16 cellular contexts compared by ENCODE assay signal in genomic region chr1:116984406-116985160, GRCh38.
"Had no signal": no experiment of that assay in that cellular context is flagged by ENCODE, and none has a peak within 500 bp of the region (broad histone marks: within the 10 kb centered on the region; RNA-seq: fewer than 3 reads in every experiment).

No MANE protein-coding gene starts in this region.

- H3K4me3 ChIP-seq: ovary, skin epidermis, tibial nerve had no signal

- H3K36me3 Mint-ChIP-seq: immature natural killer cell, T-cell had no signal

- H3K36me3 ChIP-seq: ovary, tibial nerve had no signal

- H3K27ac Mint-ChIP-seq: activated CD8-positive, alpha-beta T cell treated with anti-CD3 and anti-CD28 coated beads, Interleukin-2, amount 10 ng/mL, durations not matched to agents 7 days and 5 days; activated T-helper 1 cell treated with anti-CD3 and anti-CD28 coated beads, Interleukin-12 subunit alpha, Interleukin-12 subunit beta, Interleukin-2, Interleukin-4 antibody, amounts not matched to agents 30 ng/mL and 10 ng/mL and 1 ng/mL, durations not matched to agents 14 hours and 24 hours and 36 hours; endodermal cell; immature natural killer cell had no signal

- H3K9me3 Mint-ChIP-seq: stimulated activated naive CD8-positive, alpha-beta T cell treated with anti-CD3 and anti-CD28 coated beads, Interleukin-15, amount 100 ng/mL, for 72 hours; T-cell had no signal

- H3K27me3 ChIP-seq: ovary, tibial nerve had no signal

- H3K27me3 Mint-ChIP-seq: stimulated activated naive CD8-positive, alpha-beta T cell treated with anti-CD3 and anti-CD28 coated beads, Interleukin-15, amount 100 ng/mL, for 72 hours; T-cell had no signal

- H3K27ac ChIP-seq: ovary, tibial nerve, WERI-Rb-1 had no signal

- ATAC-seq: activated CD8-positive, alpha-beta T cell treated with anti-CD3 and anti-CD28 coated beads, Interleukin-2, amount 10 ng/mL, durations not matched to agents 7 days and 5 days; stimulated activated naive CD8-positive, alpha-beta T cell treated with anti-CD3 and anti-CD28 coated beads, Interleukin-15, amount 100 ng/mL, for 72 hours; T-cell had no signal

- H3K4me3 Mint-ChIP-seq: activated CD8-positive, alpha-beta T cell treated with anti-CD3 and anti-CD28 coated beads, Interleukin-2, amount 10 ng/mL, durations not matched to agents 7 days and 5 days; activated T-helper 1 cell treated with anti-CD3 and anti-CD28 coated beads, Interleukin-12 subunit alpha, Interleukin-12 subunit beta, Interleukin-2, Interleukin-4 antibody, amounts not matched to agents 30 ng/mL and 10 ng/mL and 1 ng/mL, durations not matched to agents 14 hours and 24 hours and 36 hours; endodermal cell; immature natural killer cell; stimulated activated naive CD8-positive, alpha-beta T cell treated with anti-CD3 and anti-CD28 coated beads, Interleukin-15, amount 100 ng/mL, for 72 hours had no signal

- DNase-seq: activated CD4-positive, alpha-beta T cell treated with anti-CD3 and anti-CD28 coated beads for 4 hours; activated CD8-positive, alpha-beta T cell treated with anti-CD3 and anti-CD28 coated beads, Interleukin-2, amount 10 ng/mL, durations not matched to agents 7 days and 5 days; activated naive CD4-positive, alpha-beta T cell treated with Interleukin-2 at 50 U/mL for 16 hours; dermis blood vessel endothelial cell; endodermal cell; erythroblast; immature natural killer cell; mammary epithelial cell; ovary; stimulated activated CD4-positive, alpha-beta T cell treated with anti-CD3 and anti-CD28 coated beads, Interleukin-4, amount 100 ng/mL, for 4 hours; stimulated activated naive CD8-positive, alpha-beta T cell treated with anti-CD3 and anti-CD28 coated beads, Interleukin-15, amount 100 ng/mL, for 72 hours; T-cell; WERI-Rb-1 had no signal

- H3K9me3 ChIP-seq: ovary, tibial nerve had no signal
